Comparison of ENCODE assay signal across 7 cellular contexts in the genomic region with DNA sequence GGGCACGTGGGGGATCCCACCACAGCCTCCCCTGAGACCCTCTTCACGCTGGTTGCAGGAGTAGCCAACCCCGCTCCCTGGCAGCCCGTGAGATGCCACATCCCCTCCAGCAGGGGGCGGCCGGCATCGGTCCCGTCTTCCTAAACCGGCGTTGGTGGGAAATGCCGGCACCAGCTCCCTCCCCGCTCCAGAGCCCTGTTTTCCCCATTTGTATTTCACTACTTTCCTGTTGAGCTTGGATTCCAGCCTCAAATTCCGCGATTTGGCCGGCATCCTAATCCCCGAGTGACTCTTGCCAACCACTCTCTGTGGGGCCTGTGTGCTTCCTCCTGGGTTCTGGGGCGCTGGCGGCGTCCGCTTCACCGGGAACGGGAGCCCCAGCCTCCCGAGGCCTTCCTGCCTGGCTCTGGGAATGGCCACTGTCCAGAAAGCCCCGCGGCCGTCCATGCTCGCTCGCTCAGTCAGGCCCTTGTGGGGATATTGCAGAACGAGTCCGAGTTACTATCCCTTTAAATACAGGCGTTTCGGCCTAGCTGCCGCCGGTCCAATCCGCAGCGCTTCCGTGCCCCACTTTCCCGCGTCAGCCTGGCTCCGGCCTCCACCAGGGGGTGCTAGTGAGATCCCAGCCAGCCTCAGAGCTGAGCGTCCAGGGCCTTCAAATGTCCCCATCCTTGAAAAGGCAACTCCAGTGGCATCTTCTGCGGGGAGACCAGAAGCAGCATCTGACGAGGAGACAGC. TPM values are rescaled to one million over a fixed set of nuclear protein-coding genes. Genes with fewer than 3 reads are reported as not detected.
A peak's percentile ranks its signal among the peaks of the same experiment; 100 is the strongest.
DNase-seq lines count a peak whose midpoint lies in the region; ATAC-seq and TF ChIP-seq lines count a peak whose summit lies in the region.

No MANE protein-coding gene starts in this region.

- ATAC-seq in GM18498 (IDR thresholded peaks at IDR 0.05; ENCODE audit: unreplicated experiment) = peak; percentile 93
- peak; percentile 81 for ATAC-seq in HG02870 (IDR thresholded peaks at IDR 0.05; ENCODE audit: unreplicated experiment)
- peak; percentile 96 to 98 for ATAC-seq in gastrocnemius medialis

- no peaks in the 10 kb centered on the region for H3K27me3 ChIP-seq in brain microvascular endothelial cell (replicated peaks)
- H3K27me3 ChIP-seq in iPS-15b (ENCODE audit: control insufficient read depth, insufficient read depth, low read length) = peaks cover 30% of the 10 kb centered on the region
- H3K27me3 ChIP-seq in gastrocnemius medialis = no peaks in the 10 kb centered on the region

- peak; percentile 55 to 63 for TF ChIP-seq POLR2A in gastrocnemius medialis (IDR thresholded peaks at IDR 0.05)

- DNase-seq in NCI-H1930 (lab: John Stamatoyannopoulos, UW) = peak; percentile 63 to 72
- peak; percentile 87 for DNase-seq in UCSD-AML1 (lab: John Stamatoyannopoulos, UW; ENCODE audit: unreplicated experiment)
- DNase-seq in brain microvascular endothelial cell = peak; percentile 80
- peak; percentile 89 to 94 for DNase-seq in gastrocnemius medialis

- H3K9me3 ChIP-seq in iPS-15b (ENCODE audit: control insufficient read depth, insufficient read depth, low read length) = no peaks in the 10 kb centered on the region
- no peaks in the 10 kb centered on the region for H3K9me3 ChIP-seq in gastrocnemius medialis

- peak overlapping the region; percentile 87 for H3K9ac ChIP-seq in iPS-15b (ENCODE audit: low read depth, low read length)

- H3K4me3 ChIP-seq in brain microvascular endothelial cell (ENCODE audit: low read depth, low read length) = peak overlapping the region; percentile 67
- H3K4me3 ChIP-seq in iPS-15b (ENCODE audit: low read depth, low read length) = peak overlapping the region; percentile 93
- H3K4me3 ChIP-seq in gastrocnemius medialis = peak overlapping the region; percentile 77 to 82 (median 80)

- no peak overlapping the region for H3K27ac ChIP-seq in brain microvascular endothelial cell
- H3K27ac ChIP-seq in gastrocnemius medialis = peak overlapping the region; percentile 95 to 96 (median 96)

- peak; percentile 97 for TF ChIP-seq CTCF in brain microvascular endothelial cell (IDR thresholded peaks at IDR 0.05; ENCODE audit: low read depth, low read length, missing control alignments)
- peak; percentile 76 to 90 (median 87) for TF ChIP-seq CTCF in gastrocnemius medialis (IDR thresholded peaks at IDR 0.05 in 4 of 5, conservative IDR thresholded peaks at IDR 0.05 in 1 of 5)

- H3K36me3 ChIP-seq in brain microvascular endothelial cell (replicated peaks) = no peaks in the 10 kb centered on the region
- no peaks in the 10 kb centered on the region for H3K36me3 ChIP-seq in iPS-15b (ENCODE audit: control insufficient read depth, insufficient read depth, low read length)
- H3K36me3 ChIP-seq in gastrocnemius medialis = no peaks in the 10 kb centered on the region

- intact Hi-C loops in gastrocnemius medialis (cut with DNase I; ENCODE audit: low total_unique reads) = loop anchor here (1.0 to 10.0 kb wide), 7 partner anchors 77 to 905 kb away; a partner anchor contains a TSS

- H3K4me1 ChIP-seq in iPS-15b (ENCODE audit: control insufficient read depth, insufficient read depth, low read length) = no peaks in the 10 kb centered on the region
- H3K4me1 ChIP-seq in gastrocnemius medialis = peaks cover 8 to 9% of the 10 kb centered on the region in 2 donors

- in situ Hi-C loops in brain microvascular endothelial cell (cut with HindIII; ENCODE audit: low pct_ligation_motif_present, low sequenced_read_pairs) = no loop called here
- in situ Hi-C loops in gastrocnemius medialis (cut with MboI; ENCODE audit: low sequenced_read_pairs in 4 of 4) = loop anchor here (5.0 to 10.0 kb wide), 3 partner anchors 215 to 655 kb away; no protein-coding TSS in a partner anchor

RNA-seq across cellular contexts. Expression of a gene that starts 8.1 kb away (rescaled TPM):
- total RNA-seq in gastrocnemius medialis = 10 to 100 TPM in 3 of 4 donors, 1 to 10 TPM in 1; 5.0 to 16.2 (median 11.6) TPM
